22 cellular contexts compared by ENCODE assay signal in genomic region chr22:35553341-35553740, GRCh38. TPM values are rescaled to one million over a fixed set of nuclear protein-coding genes. Genes with fewer than 3 reads are reported as not detected.
"Had no signal": no experiment of that assay in that cellular context is flagged by ENCODE, and none has a peak within 500 bp of the region (broad histone marks: within the 10 kb centered on the region; RNA-seq: fewer than 3 reads in every experiment).

No MANE protein-coding gene starts in this region.

- ATAC-seq: esophagus mucosa, heart left ventricle, left ventricle myocardium superior had no signal

- DNase-seq: cortex of kidney; dorsolateral prefrontal cortex; effector CD8-positive, alpha-beta T cell; heart left ventricle; hippocampal formation; left colon; left ventricle myocardium superior; naive thymus-derived CD4-positive, alpha-beta T cell; nephron progenitor cell; posterior cingulate gyrus; small intestine; stimulated activated CD4-positive, alpha-beta T cell treated with anti-CD3 and anti-CD28 coated beads, Interleukin-12 subunit alpha, Interleukin-12 subunit beta, amount 100 ng/mL, for 4 hours; stimulated activated CD4-positive, alpha-beta T cell treated with anti-CD3 and anti-CD28 coated beads, Interleukin-2, amount 100 ng/mL, for 48 hours; stimulated activated naive CD4-positive, alpha-beta T cell treated with Interleukin-2 at 50 U/mL for 16 hours; upper lobe of left lung had no signal

- H3K36me3 ChIP-seq: heart left ventricle, neutrophil, upper lobe of left lung had no signal

- H3K27ac ChIP-seq: dorsolateral prefrontal cortex, heart left ventricle, neutrophil, upper lobe of left lung had no signal

- H3K4me3 ChIP-seq: dorsolateral prefrontal cortex, heart left ventricle, upper lobe of left lung had no signal

- H3K27ac Mint-ChIP-seq: nephron progenitor cell had no signal

- H3K9me3 Mint-ChIP-seq: naive thymus-derived CD4-positive, alpha-beta T cell; nephron progenitor cell had no signal

- H3K36me3 Mint-ChIP-seq: naive thymus-derived CD4-positive, alpha-beta T cell had no signal

- H3K27me3 ChIP-seq: dorsolateral prefrontal cortex, heart left ventricle, upper lobe of left lung had no signal

- FAIRE-seq: endometrium, frontal cortex, small intestine had no signal

- H3K9me3 ChIP-seq: heart left ventricle, neutrophil, upper lobe of left lung had no signal

RNA-seq across cellular contexts. Expression of gene RASD2, which starts 12.7 kb away (rescaled TPM):
- total RNA-seq: lung microvascular endothelial cell, osteocyte, pulmonary artery endothelial cell had no signal
